Comparison of ENCODE assay signal across 1 cellular context in the genomic region with DNA sequence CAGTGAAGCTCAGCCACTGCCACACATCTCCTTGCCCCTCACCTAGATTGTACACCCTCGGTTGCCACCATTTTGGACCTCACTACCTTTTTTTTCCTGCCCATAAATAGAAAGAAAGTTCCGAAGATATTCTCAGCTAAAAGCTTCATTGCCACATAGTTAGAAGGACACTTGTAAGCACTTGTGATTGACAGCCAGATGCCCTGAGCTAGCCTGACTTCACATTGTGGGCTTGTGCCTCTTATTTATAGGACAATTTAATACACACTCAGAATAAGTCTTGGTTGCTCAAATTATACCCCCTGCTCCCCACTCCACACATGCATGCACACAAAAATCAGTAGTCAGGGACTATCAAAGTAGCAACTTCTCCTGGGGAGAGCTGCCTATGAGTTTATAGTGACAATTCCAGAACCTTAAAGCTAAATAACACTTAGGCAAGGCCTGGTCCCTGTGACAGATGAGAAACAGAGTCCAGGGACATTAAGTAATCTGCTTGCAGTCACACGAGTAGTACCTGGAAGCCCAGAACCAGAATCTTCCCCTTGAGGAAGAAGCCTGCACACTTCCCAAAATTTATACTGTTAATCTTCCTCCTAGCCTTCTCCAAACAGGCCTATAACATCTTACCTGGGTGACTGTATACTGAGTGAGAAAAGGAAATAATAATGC.
TF ChIP-seq lines count a peak whose summit lies in the region.

No MANE protein-coding gene starts in this region.

TF ChIP-seq in GM23338, 12 proteins besides CTCF, POLR2A, EP300 and RAD21 (continued from another document):
- TF ChIP-seq, protein P1, sequence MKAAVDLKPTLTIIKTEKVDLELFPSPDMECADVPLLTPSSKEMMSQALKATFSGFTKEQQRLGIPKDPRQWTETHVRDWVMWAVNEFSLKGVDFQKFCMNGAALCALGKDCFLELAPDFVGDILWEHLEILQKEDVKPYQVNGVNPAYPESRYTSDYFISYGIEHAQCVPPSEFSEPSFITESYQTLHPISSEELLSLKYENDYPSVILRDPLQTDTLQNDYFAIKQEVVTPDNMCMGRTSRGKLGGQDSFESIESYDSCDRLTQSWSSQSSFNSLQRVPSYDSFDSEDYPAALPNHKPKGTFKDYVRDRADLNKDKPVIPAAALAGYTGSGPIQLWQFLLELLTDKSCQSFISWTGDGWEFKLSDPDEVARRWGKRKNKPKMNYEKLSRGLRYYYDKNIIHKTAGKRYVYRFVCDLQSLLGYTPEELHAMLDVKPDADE (IDR thresholded peaks at IDR 0.05), result no peak
- no peak for TF ChIP-seq POLR2AphosphoS5 (IDR thresholded peaks at IDR 0.05; ENCODE audit: low read depth)
- no peak for TF ChIP-seq NANOG (IDR thresholded peaks at IDR 0.05; ENCODE audit: borderline replicate concordance)
- no peak for TF ChIP-seq ZNF114 (CRISPR knock-in tag; IDR thresholded peaks at IDR 0.05)
- no peak for TF ChIP-seq EZH2 (IDR thresholded peaks at IDR 0.05; ENCODE audit: low read depth, unreplicated experiment)
- no peak for TF ChIP-seq EZH2phosphoT487 (IDR thresholded peaks at IDR 0.05; ENCODE audit: unreplicated experiment)
- TF ChIP-seq CREB1 (CRISPR knock-in tag; IDR thresholded peaks at IDR 0.05; ENCODE audit: low read depth), result no peak
- TF ChIP-seq, protein P2, sequence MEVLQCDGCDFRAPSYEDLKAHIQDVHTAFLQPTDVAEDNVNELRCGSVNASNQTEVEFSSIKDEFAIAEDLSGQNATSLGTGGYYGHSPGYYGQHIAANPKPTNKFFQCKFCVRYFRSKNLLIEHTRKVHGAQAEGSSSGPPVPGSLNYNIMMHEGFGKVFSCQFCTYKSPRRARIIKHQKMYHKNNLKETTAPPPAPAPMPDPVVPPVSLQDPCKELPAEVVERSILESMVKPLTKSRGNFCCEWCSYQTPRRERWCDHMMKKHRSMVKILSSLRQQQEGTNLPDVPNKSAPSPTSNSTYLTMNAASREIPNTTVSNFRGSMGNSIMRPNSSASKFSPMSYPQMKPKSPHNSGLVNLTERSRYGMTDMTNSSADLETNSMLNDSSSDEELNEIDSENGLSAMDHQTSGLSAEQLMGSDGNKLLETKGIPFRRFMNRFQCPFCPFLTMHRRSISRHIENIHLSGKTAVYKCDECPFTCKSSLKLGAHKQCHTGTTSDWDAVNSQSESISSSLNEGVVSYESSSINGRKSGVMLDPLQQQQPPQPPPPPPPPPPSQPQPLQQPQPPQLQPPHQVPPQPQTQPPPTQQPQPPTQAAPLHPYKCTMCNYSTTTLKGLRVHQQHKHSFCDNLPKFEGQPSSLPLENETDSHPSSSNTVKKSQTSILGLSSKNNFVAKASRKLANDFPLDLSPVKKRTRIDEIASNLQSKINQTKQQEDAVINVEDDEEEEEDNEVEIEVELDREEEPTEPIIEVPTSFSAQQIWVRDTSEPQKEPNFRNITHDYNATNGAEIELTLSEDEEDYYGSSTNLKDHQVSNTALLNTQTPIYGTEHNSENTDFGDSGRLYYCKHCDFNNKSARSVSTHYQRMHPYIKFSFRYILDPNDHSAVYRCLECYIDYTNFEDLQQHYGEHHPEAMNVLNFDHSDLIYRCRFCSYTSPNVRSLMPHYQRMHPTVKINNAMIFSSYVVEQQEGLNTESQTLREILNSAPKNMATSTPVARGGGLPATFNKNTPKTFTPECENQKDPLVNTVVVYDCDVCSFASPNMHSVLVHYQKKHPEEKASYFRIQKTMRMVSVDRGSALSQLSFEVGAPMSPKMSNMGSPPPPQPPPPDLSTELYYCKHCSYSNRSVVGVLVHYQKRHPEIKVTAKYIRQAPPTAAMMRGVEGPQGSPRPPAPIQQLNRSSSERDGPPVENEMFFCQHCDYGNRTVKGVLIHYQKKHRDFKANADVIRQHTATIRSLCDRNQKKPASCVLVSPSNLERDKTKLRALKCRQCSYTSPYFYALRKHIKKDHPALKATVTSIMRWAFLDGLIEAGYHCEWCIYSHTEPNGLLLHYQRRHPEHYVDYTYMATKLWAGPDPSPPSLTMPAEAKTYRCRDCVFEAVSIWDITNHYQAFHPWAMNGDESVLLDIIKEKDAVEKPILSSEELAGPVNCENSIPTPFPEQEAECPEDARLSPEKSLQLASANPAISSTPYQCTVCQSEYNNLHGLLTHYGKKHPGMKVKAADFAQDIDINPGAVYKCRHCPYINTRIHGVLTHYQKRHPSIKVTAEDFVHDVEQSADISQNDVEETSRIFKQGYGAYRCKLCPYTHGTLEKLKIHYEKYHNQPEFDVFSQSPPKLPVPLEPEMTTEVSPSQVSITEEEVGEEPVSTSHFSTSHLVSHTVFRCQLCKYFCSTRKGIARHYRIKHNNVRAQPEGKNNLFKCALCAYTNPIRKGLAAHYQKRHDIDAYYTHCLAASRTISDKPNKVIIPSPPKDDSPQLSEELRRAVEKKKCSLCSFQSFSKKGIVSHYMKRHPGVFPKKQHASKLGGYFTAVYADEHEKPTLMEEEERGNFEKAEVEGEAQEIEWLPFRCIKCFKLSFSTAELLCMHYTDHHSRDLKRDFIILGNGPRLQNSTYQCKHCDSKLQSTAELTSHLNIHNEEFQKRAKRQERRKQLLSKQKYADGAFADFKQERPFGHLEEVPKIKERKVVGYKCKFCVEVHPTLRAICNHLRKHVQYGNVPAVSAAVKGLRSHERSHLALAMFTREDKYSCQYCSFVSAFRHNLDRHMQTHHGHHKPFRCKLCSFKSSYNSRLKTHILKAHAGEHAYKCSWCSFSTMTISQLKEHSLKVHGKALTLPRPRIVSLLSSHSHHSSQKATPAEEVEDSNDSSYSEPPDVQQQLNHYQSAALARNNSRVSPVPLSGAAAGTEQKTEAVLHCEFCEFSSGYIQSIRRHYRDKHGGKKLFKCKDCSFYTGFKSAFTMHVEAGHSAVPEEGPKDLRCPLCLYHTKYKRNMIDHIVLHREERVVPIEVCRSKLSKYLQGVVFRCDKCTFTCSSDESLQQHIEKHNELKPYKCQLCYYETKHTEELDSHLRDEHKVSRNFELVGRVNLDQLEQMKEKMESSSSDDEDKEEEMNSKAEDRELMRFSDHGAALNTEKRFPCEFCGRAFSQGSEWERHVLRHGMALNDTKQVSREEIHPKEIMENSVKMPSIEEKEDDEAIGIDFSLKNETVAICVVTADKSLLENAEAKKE (CRISPR knock-in tag; IDR thresholded peaks at IDR 0.05), result no peak
- no peak for TF ChIP-seq STAT1 (IDR thresholded peaks at IDR 0.05; ENCODE audit: unreplicated experiment)
